In the genomic region with DNA sequence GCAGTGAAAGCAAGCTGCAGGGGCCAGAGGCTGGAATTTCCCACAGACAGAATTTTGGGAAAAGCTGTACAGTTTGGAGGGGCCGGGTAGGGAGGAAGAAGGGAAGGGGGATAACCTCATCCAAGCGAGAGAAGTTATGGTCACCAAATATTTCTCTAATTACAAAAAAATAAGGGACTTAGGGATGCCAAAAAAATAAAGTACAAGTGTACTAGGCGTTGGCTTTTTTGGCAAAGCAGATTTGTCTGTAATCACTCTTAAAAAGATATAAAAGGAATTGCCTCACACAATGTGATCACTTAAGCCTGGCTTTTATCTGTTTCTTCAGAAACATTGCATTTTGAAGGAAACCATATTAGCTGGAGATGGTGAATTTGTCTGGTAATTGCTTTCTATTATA, we compare ENCODE assay signal across 18 cellular contexts. TPM values are rescaled to one million over a fixed set of nuclear protein-coding genes. Genes with fewer than 3 reads are reported as not detected.
"Had no signal": no experiment of that assay in that cellular context is flagged by ENCODE, and none has a peak within 500 bp of the region (broad histone marks: within the 10 kb centered on the region; RNA-seq: fewer than 3 reads in every experiment).

No MANE protein-coding gene starts in this region.

- H3K4me1 Mint-ChIP-seq: activated CD4-positive, alpha-beta T cell treated with anti-CD3 and anti-CD28 coated beads, Interleukin-2, amount 10 ng/mL, durations not matched to agents 7 days and 5 days; central memory CD8-positive, alpha-beta T cell; neural progenitor cell had no signal

- ATAC-seq: activated CD4-positive, CD25-positive, alpha-beta regulatory T cell treated with anti-CD3 and anti-CD28 coated beads, Interleukin-2, amount 50 U/mL, for 24 hours; activated T-cell treated with anti-CD3 and anti-CD28 coated beads, Interleukin-2, amount 50 U/mL, for 4 hours; esophagus mucosa; left lobe of liver had no signal

- H3K4me1 ChIP-seq: neural progenitor cell, tibial artery had no signal

- H3K27me3 ChIP-seq: brain microvascular endothelial cell, ovary had no signal

- H3K27ac ChIP-seq: brain microvascular endothelial cell, neural progenitor cell had no signal

- H3K4me2 ChIP-seq: neural progenitor cell had no signal

- H3K9me3 Mint-ChIP-seq: activated CD4-positive, alpha-beta T cell treated with anti-CD3 and anti-CD28 coated beads, Interleukin-2, amount 10 ng/mL, durations not matched to agents 7 days and 5 days; activated T-cell treated with anti-CD3 and anti-CD28 coated beads, Interleukin-2, amount 50 U/mL, for 4 hours; central memory CD8-positive, alpha-beta T cell had no signal

- H3K4me3 ChIP-seq: neural progenitor cell, ovary, tibial artery had no signal

- H3K27ac Mint-ChIP-seq: activated CD4-positive, alpha-beta T cell treated with anti-CD3 and anti-CD28 coated beads, Interleukin-2, amount 10 ng/mL, durations not matched to agents 7 days and 5 days; activated naive CD4-positive, alpha-beta T cell treated with anti-CD3 and anti-CD28 coated beads for 36 hours; neural progenitor cell had no signal

- H3K36me3 Mint-ChIP-seq: neural progenitor cell had no signal

- H3K9me3 ChIP-seq: ovary had no signal

- H2AFZ ChIP-seq: neural progenitor cell had no signal

- DNase-seq: activated CD4-positive, alpha-beta T cell treated with anti-CD3 and anti-CD28 coated beads, Interleukin-2, amount 10 ng/mL, durations not matched to agents 7 days and 5 days; activated CD8-positive, alpha-beta memory T cell treated with anti-CD3 and anti-CD28 coated beads, Interleukin-2, amount 50 U/mL, for 4 hours; activated naive CD4-positive, alpha-beta T cell treated with anti-CD3 and anti-CD28 coated beads for 36 hours; activated T-cell treated with anti-CD3 and anti-CD28 coated beads, Interleukin-2, amount 50 U/mL, for 4 hours; anterior cingulate cortex; brain microvascular endothelial cell; cortex of kidney; hypothalamus; islet precursor cell; ovary; stimulated activated CD8-positive, alpha-beta memory T cell treated with anti-CD3 and anti-CD28 coated beads, Interleukin-4, amount 100 ng/mL, for 48 hours; stimulated activated naive CD4-positive, alpha-beta T cell; tibial artery had no signal

- H3K36me3 ChIP-seq: brain microvascular endothelial cell, neural progenitor cell, ovary, tibial artery had no signal

- H3K4me3 Mint-ChIP-seq: activated CD4-positive, alpha-beta T cell treated with anti-CD3 and anti-CD28 coated beads, Interleukin-2, amount 10 ng/mL, durations not matched to agents 7 days and 5 days; activated naive CD4-positive, alpha-beta T cell treated with anti-CD3 and anti-CD28 coated beads for 36 hours; activated T-cell treated with anti-CD3 and anti-CD28 coated beads, Interleukin-2, amount 50 U/mL, for 4 hours; central memory CD8-positive, alpha-beta T cell; neural progenitor cell had no signal

RNA-seq across cellular contexts. Expression of a gene that starts 31.1 kb away (rescaled TPM):
- total RNA-seq: activated naive CD4-positive, alpha-beta T cell treated with anti-CD3 and anti-CD28 coated beads for 36 hours had no signal
